Comparison of ENCODE assay signal across 8 cellular contexts in the genomic region with DNA sequence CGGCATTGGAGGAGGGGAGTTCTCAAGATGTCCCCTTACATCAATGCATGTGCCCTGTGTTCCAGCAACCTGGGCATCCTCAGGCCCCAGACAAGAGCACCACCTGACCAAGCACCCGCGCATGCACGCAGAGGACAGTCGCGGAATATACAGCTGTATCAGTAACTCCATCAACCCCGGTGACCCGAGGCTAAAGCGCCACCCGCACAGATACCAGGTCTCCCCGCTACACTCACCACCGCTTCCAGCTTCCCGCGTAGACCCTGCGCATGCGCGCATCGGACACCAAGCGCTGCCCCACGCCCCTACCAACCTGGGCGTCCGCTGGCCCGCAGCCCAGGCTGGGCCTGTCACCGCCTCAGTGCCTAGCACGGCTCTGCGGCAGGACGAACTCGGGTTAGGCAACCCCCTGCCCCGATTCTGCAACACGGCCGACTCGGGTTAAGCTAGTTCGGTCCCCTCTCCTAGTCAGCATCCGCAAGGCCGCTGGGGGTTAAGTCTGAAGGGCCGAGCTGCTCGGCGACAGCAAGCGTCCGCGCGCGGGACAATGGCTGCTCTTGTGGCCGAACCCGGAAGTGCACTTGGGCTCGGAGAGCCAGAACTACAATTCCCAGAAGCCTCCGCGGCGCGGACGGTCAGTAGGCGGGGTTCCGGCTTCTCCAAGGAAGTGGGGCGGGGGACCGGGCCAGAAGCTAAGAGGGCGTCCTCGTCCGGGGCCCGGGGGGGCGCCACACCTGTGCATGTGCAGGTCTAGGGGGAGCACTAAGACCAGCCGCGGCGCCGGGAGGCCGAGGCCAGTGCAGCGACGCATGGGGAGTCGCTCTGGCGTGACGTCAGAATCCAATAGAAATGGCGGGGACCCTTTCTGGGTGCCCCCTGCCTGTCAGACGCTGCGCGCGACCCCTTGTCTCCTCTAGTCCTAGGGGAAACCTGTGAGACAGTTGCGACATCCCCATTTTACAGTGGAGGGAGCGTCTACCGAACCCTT. TPM values are rescaled to one million over a fixed set of nuclear protein-coding genes. Genes with fewer than 3 reads are reported as not detected.
DNase-seq lines count a peak whose midpoint lies in the region; FAIRE-seq and TF ChIP-seq lines count a peak whose summit lies in the region.

A gene (minus strand): TSS at position 561 of the 988 bp plus-strand sequence. CDS start 3,188 bp downstream, outside the sequence.

- peak within 1 kb of the TSS; percentile 69; the same call in 1 of the 2 replicates for H2BK5ac ChIP-seq in H1 (ENCODE audit: low read depth, low read length)
- peak within 1 kb of the TSS; percentile 67 for H2BK5ac ChIP-seq in mesendoderm (ENCODE audit: low read length)

- H3K9me3 ChIP-seq in Caco-2 (peaks cover 2% of the 10 kb centered on the region; the same call in 1 of the 2 replicates), H1 (ENCODE audit: insufficient read depth in 2 of 2, low read depth in 1 of 2, low read length in 1 of 2) (peaks cover 30 to 43% of the 10 kb centered on the region in 2 experiments)

- H2AK5ac ChIP-seq in H1 (ENCODE audit: low read depth, low read length) (no peak within 1 kb of the TSS), mesendoderm (ENCODE audit: low read length) (no peak within 1 kb of the TSS)

- no peak within 1 kb of the TSS for H2BK120ac ChIP-seq in H1 (replicated peaks; ENCODE audit: low read depth, low read length)
- no peak within 1 kb of the TSS for H2BK120ac ChIP-seq in mesendoderm (ENCODE audit: low read depth, low read length)

- H3K4me1 ChIP-seq in Caco-2: peaks cover 8% of the 10 kb centered on the region; the same call in 1 of the 2 replicates
- H3K4me1 ChIP-seq in H1 (replicated peaks in 1 of 4; ENCODE audit: control insufficient read depth in 3 of 4, insufficient read depth in 4 of 4, low read length in 3 of 4): peaks cover 0 to 4% (median 0%) of the 10 kb centered on the region in 4 experiments; a peak in 2 of 7 replicates
- peaks cover 6% of the 10 kb centered on the region for H3K4me1 ChIP-seq in mesendoderm (ENCODE audit: control insufficient read depth, low read depth, low read length)

- H4K5ac ChIP-seq in H1 (ENCODE audit: insufficient read length, low read depth, low read length) (peak within 1 kb of the TSS; percentile 98), mesendoderm (ENCODE audit: low read length) (no peak within 1 kb of the TSS)

- H3K27me3 Mint-ChIP-seq in Caco-2 (ENCODE audit: insufficient read depth, unreplicated experiment): peaks cover 3% of the 10 kb centered on the region

- peaks cover 25% of the 10 kb centered on the region for H3K4me1 Mint-ChIP-seq in Caco-2 (ENCODE audit: low read depth, unreplicated experiment)

- FAIRE-seq in H1 (lab: Jason Lieb, UNC): peak; percentile 19

- H3K79me1 ChIP-seq in H1 (ENCODE audit: low read depth, low read length) (peaks cover 25% of the 10 kb centered on the region), mesendoderm (ENCODE audit: low read length) (peaks cover 28% of the 10 kb centered on the region)

- H3K4me3 ChIP-seq in Caco-2 (ENCODE audit: low read depth, low read length) (peak within 1 kb of the TSS; percentile 99), H1 (ENCODE audit: extremely low read depth in 1 of 4, insufficient read depth in 2 of 4, low read depth in 3 of 4, low read length in 4 of 4) (peak within 1 kb of the TSS; percentile 81 to 97 (median 86)), mesendoderm (ENCODE audit: low read length) (peak within 1 kb of the TSS; percentile 66)

- H3K4me3 Mint-ChIP-seq in Caco-2 (ENCODE audit: unreplicated experiment): peak within 1 kb of the TSS; percentile 98

- H3K79me2 ChIP-seq in H1 (ENCODE audit: control insufficient read depth in 1 of 2, insufficient read depth in 2 of 2, low read length in 2 of 2): peaks cover 21 to 33% of the 10 kb centered on the region in 2 experiments
- peaks cover 27% of the 10 kb centered on the region for H3K79me2 ChIP-seq in mesendoderm (ENCODE audit: control insufficient read depth, insufficient read depth, low read length)

- peak within 1 kb of the TSS; percentile 62 for H3K56ac ChIP-seq in H1 (replicated peaks; ENCODE audit: insufficient read length, low read depth, low read length)
- H3K56ac ChIP-seq in mesendoderm (ENCODE audit: low read length): peak within 1 kb of the TSS; percentile 95

- intact Hi-C loops in Caco-2 (cut with micrococcal nuclease; ENCODE audit: unreplicated experiment): loop anchor here (1.0 to 2.0 kb wide), 5 partner anchors 65 to 387 kb away; a partner anchor contains a TSS

- H4K8ac ChIP-seq in H1 (ENCODE audit: extremely low read depth, insufficient read depth, low read length) (peak within 1 kb of the TSS; percentile 88), mesendoderm (ENCODE audit: low read depth, low read length) (no peak within 1 kb of the TSS)

- H3K9me3 Mint-ChIP-seq in Caco-2 (ENCODE audit: unreplicated experiment): peaks cover 48% of the 10 kb centered on the region

- peak; percentile 38 to 83 for TF ChIP-seq CTCF in Caco-2 (IDR thresholded peaks at IDR 0.05; ENCODE audit: insufficient read depth in 1 of 2, low read depth in 1 of 2, low read length in 1 of 2, severe bottlenecking in 1 of 2, unreplicated experiment in 1 of 2)
- TF ChIP-seq CTCF in GM20000 (IDR thresholded peaks at IDR 0.05; ENCODE audit: extremely low read depth, missing control alignments): peak; percentile 6
- peak in 2 of 3 experiments; percentile 6 to 37; a peak in 1 of 4 replicates for TF ChIP-seq CTCF in H1 (IDR thresholded peaks at IDR 0.05; ENCODE audit: control extremely low read depth in 1 of 3, insufficient read depth in 1 of 3, low read depth in 1 of 3, low read length in 3 of 3)

- H2BK15ac ChIP-seq in H1 (ENCODE audit: low read length) (no peak within 1 kb of the TSS), mesendoderm (replicated peaks; ENCODE audit: low read depth) (no peak within 1 kb of the TSS)

- peaks cover 6% of the 10 kb centered on the region; the same call in 1 of the 2 replicates for H3K23me2 ChIP-seq in H1 (ENCODE audit: low read depth, low read length)

- 2% methylated on average over 64 of the region's 78 CpGs; no CpG with 5 or more reads in 1 of the 2 experiments for WGBS in H1 (ENCODE audit: extremely low coverage in 1 of 2, insufficient coverage in 1 of 2, insufficient read length in 1 of 2, insufficient replicate concordance in 2 of 2, low coverage in 1 of 2, low lambda C conversion rate in 2 of 2, missing lambda C conversion rate in 1 of 2), 2 experiments
- no CpG with 5 or more reads among the region's 78 CpGs for WGBS in mesendoderm (ENCODE audit: extremely low coverage, insufficient coverage, low lambda C conversion rate)

- peak; percentile 57 to 62 for TF ChIP-seq POLR2A in H1 (IDR thresholded peaks at IDR 0.05; ENCODE audit: control extremely low read depth in 1 of 2, low read depth in 2 of 2, low read length in 2 of 2)

- peak within 1 kb of the TSS; percentile 78 for H2AFZ ChIP-seq in H1 (ENCODE audit: low read length)

- peak in 1 of 2 experiments; percentile 41; a peak in 1 of 3 replicates for TF ChIP-seq EP300 in H1 (IDR thresholded peaks at IDR 0.05; ENCODE audit: borderline replicate concordance in 1 of 2, low read depth in 2 of 2, low read length in 2 of 2)

- H3K36me3 ChIP-seq in Caco-2 (ENCODE audit: control insufficient read depth, insufficient read depth, low read length): peaks cover 10% of the 10 kb centered on the region
- peaks cover 3 to 21% (median 13%) of the 10 kb centered on the region in 4 experiments; a peak in 7 of 8 replicates for H3K36me3 ChIP-seq in H1 (ENCODE audit: control insufficient read depth in 2 of 4, insufficient read depth in 4 of 4, low read length in 3 of 4)
- H3K36me3 ChIP-seq in mesendoderm (ENCODE audit: control insufficient read depth, insufficient read depth, low read length): peaks cover 5% of the 10 kb centered on the region

- peak within 1 kb of the TSS; percentile 92 for H3K27ac Mint-ChIP-seq in Caco-2 (ENCODE audit: unreplicated experiment)

- CTCF ChIA-PET in Caco-2 (lab: Charles Lee): interaction anchor here (0.6 to 1.3 kb wide), 6 partner anchors 26 to 832 kb away, joined by 3 to 5 read pairs (median 3); no protein-coding TSS in a partner anchor
- CTCF ChIA-PET in H1 (lab: Charles Lee; ENCODE audit: partially characterized antibody): interaction anchor here (0.6 to 1.2 kb wide), 9 partner anchors 9 to 358 kb away, joined by 3 to 4 read pairs (median 3); no protein-coding TSS in a partner anchor

- H3K18ac ChIP-seq in H1 (ENCODE audit: extremely low read depth, low read length) (peak within 1 kb of the TSS; percentile 98), mesendoderm (ENCODE audit: low read length) (no peak within 1 kb of the TSS)

- H3K36me3 Mint-ChIP-seq in Caco-2 (ENCODE audit: insufficient read depth, unreplicated experiment): peaks cover 53% of the 10 kb centered on the region

- H3K9ac ChIP-seq in H1 (replicated peaks in 1 of 4; ENCODE audit: extremely low read depth in 1 of 4, low read depth in 3 of 4, low read length in 3 of 4) (peak within 1 kb of the TSS in 3 of 4 experiments; percentile 63 to 79 (median 64); a peak in 6 of 7 replicates), mesendoderm (ENCODE audit: low read length) (peak within 1 kb of the TSS; percentile 98)

- no peak within 1 kb of the TSS for H3K14ac ChIP-seq in H1 (ENCODE audit: insufficient read length)

- DNase-seq in Caco-2 (peak; percentile 98 to 99), GM20000 (ENCODE audit: low spot score) (peak; percentile 96), HT-29 (ENCODE audit: low spot score) (peak; percentile 100), H1 (ENCODE audit: low read depth in 1 of 2, low spot score in 2 of 2) (peak; percentile 97), mesendoderm (peak; percentile 97)
- DNase-seq in NK-92 treated with Interleukin-12 subunit alpha and Interleukin-12 subunit beta, amount 100 ng/mL, for 24 hours (lab: John Stamatoyannopoulos, UW): peak; percentile 92
- peak; percentile 85 to 93 (median 91) for DNase-seq in activated CD8-positive, alpha-beta memory T cell treated with anti-CD3 and anti-CD28 coated beads for 48 hours (ENCODE audit: low read depth in 2 of 3, low spot score in 2 of 3)
- DNase-seq in stimulated activated CD8-positive, alpha-beta memory T cell treated with anti-CD3 and anti-CD28 coated beads, Interleukin-12 subunit alpha, Interleukin-12 subunit beta, amount 100 ng/mL, for 4 hours (ENCODE audit: low read depth): peak; percentile 91

- peak within 1 kb of the TSS; percentile 89 for H4K91ac ChIP-seq in H1 (replicated peaks; ENCODE audit: insufficient read length, low read length)

- no peaks in the 10 kb centered on the region for H3K27me3 ChIP-seq in Caco-2 (replicated peaks; ENCODE audit: control insufficient read depth, insufficient read depth, low read length)
- H3K27me3 ChIP-seq in H1 (replicated peaks in 1 of 4; ENCODE audit: control insufficient read depth in 3 of 4, extremely low read depth in 1 of 4, insufficient read depth in 3 of 4, low read length in 3 of 4): peaks cover 0 to 2% (median 0%) of the 10 kb centered on the region in 4 experiments; a peak in 1 of 7 replicates
- no peaks in the 10 kb centered on the region for H3K27me3 ChIP-seq in mesendoderm (ENCODE audit: insufficient read depth, low read length, poor library complexity)

- H3K27ac ChIP-seq in H1 (ENCODE audit: low read depth, low read length) (peak within 1 kb of the TSS; percentile 40; the same call in 1 of the 2 replicates), mesendoderm (ENCODE audit: low read depth, low read length) (no peak within 1 kb of the TSS)

- H4K20me1 ChIP-seq in H1 (replicated peaks in 1 of 2; ENCODE audit: control insufficient read depth in 1 of 2, insufficient read depth in 2 of 2, low read length in 2 of 2): no peaks in the 10 kb centered on the region

- POLR2A ChIA-PET in Caco-2 (lab: Charles Lee) (interaction anchor here (0.5 to 1.4 kb wide), 6 partner anchors 10 to 673 kb away, joined by 3 to 9 read pairs (median 3); a partner anchor contains a TSS), H1 (lab: Charles Lee; ENCODE audit: partially characterized antibody) (interaction anchor here (0.9 to 2.1 kb wide), 10 partner anchors 13 to 388 kb away, joined by 3 to 8 read pairs (median 4); a partner anchor contains a TSS)

- no TSS peak for BruUV-seq in Caco-2 (replicated peaks; lab: Mats Ljungman, UMichigan)

- H3K4me2 ChIP-seq in H1 (ENCODE audit: insufficient read depth in 1 of 2, low read depth in 2 of 2, low read length in 2 of 2) (peak within 1 kb of the TSS; percentile 79 to 80), mesendoderm (ENCODE audit: low read length) (peak within 1 kb of the TSS; percentile 62)

- no peak within 1 kb of the TSS for H2BK20ac ChIP-seq in H1 (ENCODE audit: low read length)

- H2BK12ac ChIP-seq in H1 (ENCODE audit: low read depth, low read length): 0 out of 2 replicates have a peak within 1 kb of the TSS, but pooled peaks have one; percentile 27

- peak in 1 of 2 experiments; percentile 21; a peak in 1 of 4 replicates for TF ChIP-seq RAD21 in H1 (IDR thresholded peaks at IDR 0.05 in 1 of 2, conservative IDR thresholded peaks at IDR 0.05 in 1 of 2; ENCODE audit: low read depth in 2 of 2, low read length in 2 of 2)

- H3K4ac ChIP-seq in H1 (replicated peaks; ENCODE audit: insufficient read length, low read depth, low read length) (no peak within 1 kb of the TSS), mesendoderm (ENCODE audit: low read depth, low read length) (no peak within 1 kb of the TSS)

- H3K23ac ChIP-seq in H1 (ENCODE audit: insufficient read length) (no peak within 1 kb of the TSS), mesendoderm (ENCODE audit: low read length) (no peak within 1 kb of the TSS)

RNA-seq across cellular contexts. Expression of the gene that starts here (rescaled TPM):
- total RNA-seq in Caco-2 (2022): 9.1 and 13.3 TPM in 2 replicates
- total RNA-seq in HT-29 (2014; rRNA removed; shearing (Covaris generic)): 12.1 and 12.3 TPM in 2 replicates
- 7.3 and 8.5 TPM in 2 replicates for total RNA-seq in H1 (2021; fragmentation: NEBNext Ultra II Directional; extraction: Animal tissue kit (Norgen Biotek cat#: 25700))
- polyA plus RNA-seq in H1 (2011; rRNA removed): 1.2 and 1.3 TPM in 2 replicates
- 1.7 TPM for polyA plus RNA-seq in H1 (2011; cell fraction: cytosol; rRNA removed)
- polyA plus RNA-seq in H1 (2011; cell fraction: nucleus; rRNA removed): 1.1 TPM
- polyA plus RNA-seq in H1 (2012, experiment 1 of 2): 4.6 to 6.8 TPM (median 4.9 TPM) in 4 replicates
- polyA plus RNA-seq in H1 (2012, experiment 2 of 2): 0.52 TPM
- 4.7 TPM for polyA plus RNA-seq in H1 (2013, experiment 1 of 2)
- polyA plus RNA-seq in H1 (2013, experiment 2 of 2): 4.2 TPM
- 2.2 and 2.7 TPM in 2 replicates for polyA minus RNA-seq in H1 (2011; rRNA and poly(A)+ RNA removed)
- polyA minus RNA-seq in H1 (2011; cell fraction: cytosol; rRNA and poly(A)+ RNA removed): 3.4 TPM
- polyA minus RNA-seq in H1 (2011; cell fraction: nucleus; rRNA and poly(A)+ RNA removed): 12.7 TPM
- polyA plus RNA-seq in mesendoderm (2013, experiment 1 of 2): 5.2 TPM
- polyA plus RNA-seq in mesendoderm (2013, experiment 2 of 2): 5.2 TPM

Comparison
In these comparisons a context has a peak if more than half of its experiments do, and no peak if none do; other contexts are left out.
1. CTCF ChIP-seq: peak in every context shown above with its lines; median percentile 60 in Caco-2; 22 in H1; 6 in GM20000.